Comparison of ENCODE assay signal across 35 cellular contexts in the genomic region with DNA sequence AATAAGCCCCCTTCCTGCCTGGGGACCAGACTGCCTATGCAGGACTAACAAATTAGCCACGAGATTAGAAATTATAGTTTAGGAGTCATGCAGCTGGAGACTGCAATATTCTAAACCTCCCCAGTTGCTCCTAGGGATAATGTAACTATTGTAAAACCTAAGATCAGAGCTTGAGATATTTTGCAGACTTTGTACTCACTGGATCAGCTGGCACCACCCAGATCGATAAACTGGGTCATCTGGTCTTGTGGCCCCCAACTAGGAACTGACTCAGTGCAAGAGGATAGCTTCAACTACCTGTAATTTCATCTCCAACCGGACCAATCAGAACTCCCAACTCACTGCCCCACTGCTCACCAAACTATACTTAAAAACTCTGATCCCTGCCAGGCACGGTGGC.
"Had no signal": no experiment of that assay in that cellular context is flagged by ENCODE, and none has a peak within 500 bp of the region (broad histone marks: within the 10 kb centered on the region; RNA-seq: fewer than 3 reads in every experiment).

No MANE protein-coding gene starts in this region.

- H3K27ac Mint-ChIP-seq: activated B cell treated with CpG ODN at 0.5 μM for 24 hours; activated CD4-positive, alpha-beta memory T cell treated with anti-CD3 and anti-CD28 coated beads for 36 hours; activated CD4-positive, alpha-beta T cell treated with anti-CD3 and anti-CD28 coated beads, Interleukin-2, amount 10 ng/mL, durations not matched to agents 24 days and 14 days; activated CD8-positive, alpha-beta T cell treated with anti-CD3 and anti-CD28 coated beads for 36 hours; activated naive CD4-positive, alpha-beta T cell treated with anti-CD3 and anti-CD28 coated beads for 36 hours; activated naive CD8-positive, alpha-beta T cell treated with anti-CD3 and anti-CD28 coated beads, Interleukin-2, amount 10 ng/mL, durations not matched to agents 7 days and 5 days; activated T-helper 1 cell treated with anti-CD3 and anti-CD28 coated beads, Interleukin-12 subunit alpha, Interleukin-12 subunit beta, Interleukin-2, Interleukin-4 antibody, amounts not matched to agents 30 ng/mL and 10 ng/mL and 1 ng/mL, durations not matched to agents 14 hours and 24 hours and 36 hours; activated T-helper 17 cell treated with anti-CD3 and anti-CD28 coated beads, Interleukin-2, amount 50 U/mL, for 72 hours; T-helper 1 cell treated with Interleukin-12 subunit alpha and Interleukin-12 subunit beta and Interleukin-4 antibody, amounts not matched to agents 30 μg/mL and 1 μg/mL, for 36 hours; T-helper 2 cell treated with Interferon-gamma antibody and Interleukin-4, amounts not matched to agents 5 μg/mL and 100 μg/mL, for 36 hours had no signal

- H3K27me3 Mint-ChIP-seq: activated B cell treated with CpG ODN at 0.5 μM for 24 hours; activated CD4-positive, alpha-beta memory T cell treated with anti-CD3 and anti-CD28 coated beads for 36 hours; activated CD4-positive, alpha-beta T cell treated with anti-CD3 and anti-CD28 coated beads, Interleukin-2, amount 10 ng/mL, durations not matched to agents 24 days and 14 days; activated CD8-positive, alpha-beta T cell treated with anti-CD3 and anti-CD28 coated beads for 36 hours; activated naive CD8-positive, alpha-beta T cell treated with anti-CD3 and anti-CD28 coated beads, Interleukin-2, amount 10 ng/mL, durations not matched to agents 7 days and 5 days; activated T-helper 17 cell treated with anti-CD3 and anti-CD28 coated beads, Interleukin-2, amount 50 U/mL, for 72 hours; central memory CD8-positive, alpha-beta T cell had no signal

- ATAC-seq: activated CD8-positive, alpha-beta T cell treated with anti-CD3 and anti-CD28 coated beads for 36 hours; activated naive CD4-positive, alpha-beta T cell treated with anti-CD3 and anti-CD28 coated beads, Interleukin-2, amount 50 U/mL, for 72 hours; activated T-cell treated with anti-CD3 and anti-CD28 coated beads, Interleukin-2, amount 50 U/mL, for 4 hours; activated T-cell treated with anti-CD3 and anti-CD28 coated beads, Interleukin-2, amount 50 U/mL, for 72 hours; activated T-helper 17 cell treated with anti-CD3 and anti-CD28 coated beads, Interleukin-2, amount 50 U/mL, for 72 hours; body of pancreas had no signal

- H3K4me1 Mint-ChIP-seq: activated B cell treated with CpG ODN at 0.5 μM for 24 hours; activated CD4-positive, alpha-beta T cell treated with anti-CD3 and anti-CD28 coated beads, Interleukin-2, amount 10 ng/mL, durations not matched to agents 24 days and 14 days; activated naive CD8-positive, alpha-beta T cell treated with anti-CD3 and anti-CD28 coated beads, Interleukin-2, amount 10 ng/mL, durations not matched to agents 7 days and 5 days; activated T-helper 17 cell treated with anti-CD3 and anti-CD28 coated beads, Interleukin-2, amount 50 U/mL, for 72 hours; central memory CD8-positive, alpha-beta T cell had no signal

- H3K4me3 Mint-ChIP-seq: activated B cell treated with CpG ODN at 0.5 μM for 24 hours; activated CD4-positive, alpha-beta memory T cell treated with anti-CD3 and anti-CD28 coated beads for 36 hours; activated CD4-positive, alpha-beta T cell treated with anti-CD3 and anti-CD28 coated beads, Interleukin-2, amount 10 ng/mL, durations not matched to agents 24 days and 14 days; activated CD8-positive, alpha-beta T cell treated with anti-CD3 and anti-CD28 coated beads for 36 hours; activated naive CD4-positive, alpha-beta T cell treated with anti-CD3 and anti-CD28 coated beads for 36 hours; activated naive CD8-positive, alpha-beta T cell treated with anti-CD3 and anti-CD28 coated beads, Interleukin-2, amount 10 ng/mL, durations not matched to agents 7 days and 5 days; activated T-cell treated with anti-CD3 and anti-CD28 coated beads, Interleukin-2, amount 50 U/mL, for 4 hours; activated T-cell treated with anti-CD3 and anti-CD28 coated beads, Interleukin-2, amount 50 U/mL, for 72 hours; activated T-helper 1 cell treated with anti-CD3 and anti-CD28 coated beads, Interleukin-12 subunit alpha, Interleukin-12 subunit beta, Interleukin-2, Interleukin-4 antibody, amounts not matched to agents 30 ng/mL and 10 ng/mL and 1 ng/mL, durations not matched to agents 14 hours and 24 hours and 36 hours; activated T-helper 17 cell treated with anti-CD3 and anti-CD28 coated beads, Interleukin-2, amount 50 U/mL, for 72 hours; central memory CD8-positive, alpha-beta T cell; T-helper 1 cell treated with Interleukin-12 subunit alpha and Interleukin-12 subunit beta and Interleukin-4 antibody, amounts not matched to agents 30 μg/mL and 1 μg/mL, for 36 hours; T-helper 2 cell treated with Interferon-gamma antibody and Interleukin-4, amounts not matched to agents 5 μg/mL and 100 μg/mL, for 36 hours had no signal

- DNase-seq: activated B cell treated with CpG ODN at 0.5 μM for 24 hours; activated CD4-positive, alpha-beta memory T cell treated with anti-CD3 and anti-CD28 coated beads for 36 hours; activated CD4-positive, alpha-beta T cell treated with anti-CD3 and anti-CD28 coated beads for 4 hours; activated CD4-positive, alpha-beta T cell treated with anti-CD3 and anti-CD28 coated beads, Interleukin-2, amount 10 ng/mL, durations not matched to agents 24 days and 14 days; activated CD4-positive, alpha-beta T cell treated with anti-CD3 and anti-CD28 coated beads, Interleukin-2, amount 50 U/mL, for 1 hour; activated CD4-positive, alpha-beta T cell treated with anti-CD3 and anti-CD28 coated beads, Interleukin-2, amount 50 U/mL, for 4 hours; activated CD4-positive, CD25-positive, alpha-beta regulatory T cell treated with anti-CD3 and anti-CD28 coated beads, Interleukin-2, amount 50 U/mL, for 72 hours; activated CD8-positive, alpha-beta memory T cell treated with anti-CD3 and anti-CD28 coated beads, Interleukin-2, amount 50 U/mL, for 4 hours; activated CD8-positive, alpha-beta T cell treated with anti-CD3 and anti-CD28 coated beads for 36 hours; activated effector memory CD4-positive, alpha-beta T cell treated with anti-CD3 and anti-CD28 coated beads, Interleukin-2, amount 50 U/mL, for 16 hours; activated gamma-delta T cell treated with Interleukin-2 at 50 U/mL for 16 hours; activated naive CD4-positive, alpha-beta T cell; activated naive CD4-positive, alpha-beta T cell treated with anti-CD3 and anti-CD28 coated beads for 36 hours; activated naive CD4-positive, alpha-beta T cell treated with anti-CD3 and anti-CD28 coated beads, Interleukin-2, amount 50 U/mL, for 16 hours; activated naive CD8-positive, alpha-beta T cell treated with anti-CD3 and anti-CD28 coated beads, Interleukin-2, amount 10 ng/mL, durations not matched to agents 7 days and 5 days; activated T-cell treated with anti-CD3 and anti-CD28 coated beads for 4 hours; activated T-cell treated with anti-CD3 and anti-CD28 coated beads, Interleukin-2, amount 50 U/mL, for 1 hour; activated T-cell treated with anti-CD3 and anti-CD28 coated beads, Interleukin-2, amount 50 U/mL, for 4 hours; activated T-cell treated with anti-CD3 and anti-CD28 coated beads, Interleukin-2, amount 50 U/mL, for 72 hours; adrenal gland; amniotic stem cell; aorta; body of pancreas; brain microvascular endothelial cell; caudate nucleus; cerebellar nuclear complex; T-helper 1 cell; T-helper 2 cell; T-helper 9 cell had no signal
